ENCODE assay signal across 12 cellular contexts in genomic region chr9:84670801-84671153, GRCh38. TPM values are rescaled to one million over a fixed set of nuclear protein-coding genes. Genes with fewer than 3 reads are reported as not detected.
DNase-seq lines count a peak whose midpoint lies in the region; ATAC-seq and TF ChIP-seq lines count a peak whose summit lies in the region.
"Had no signal": no experiment of that assay in that cellular context is flagged by ENCODE, and none has a peak within 500 bp of the region (broad histone marks: within the 10 kb centered on the region; RNA-seq: fewer than 3 reads in every experiment).

No MANE protein-coding gene starts in this region.

- TF ChIP-seq CTCF in endothelial cell (IDR thresholded peaks at IDR 0.05; ENCODE audit: unreplicated experiment), result no peak
- TF ChIP-seq CTCF in neural crest cell (conservative IDR thresholded peaks at IDR 0.05), result no peak
- no peak for TF ChIP-seq CTCF in tibial nerve (IDR thresholded peaks at IDR 0.05)

- H3K4me1 Mint-ChIP-seq in activated T-cell treated with anti-CD3 and anti-CD28 coated beads, Interleukin-2, amount 50 U/mL, for 72 hours (ENCODE audit: low read depth), result peaks cover 12% of the 10 kb centered on the region
- H3K4me1 Mint-ChIP-seq in endothelial cell (ENCODE audit: unreplicated experiment), result peaks cover 14% of the 10 kb centered on the region
- peaks cover 52% of the 10 kb centered on the region for H3K4me1 Mint-ChIP-seq in neural crest cell
- peaks cover 1 to 19% (median 13%) of the 10 kb centered on the region in 4 donors for H3K4me1 Mint-ChIP-seq in naive thymus-derived CD8-positive, alpha-beta T cell
- H3K4me1 Mint-ChIP-seq: central memory CD8-positive, alpha-beta T cell had no signal

- TF ChIP-seq EP300 in tibial nerve (IDR thresholded peaks at IDR 0.05), result peak in 1 of 2 donors; percentile 11

- no peak for TF ChIP-seq POLR2A in tibial nerve (IDR thresholded peaks at IDR 0.05)

- POLR2A ChIA-PET in naive thymus-derived CD8-positive, alpha-beta T cell (lab: Charles Lee), result no interaction called here

- H3K9me3 ChIP-seq in tibial nerve, result no peaks in the 10 kb centered on the region

- peak overlapping the region; percentile 43 to 73 (median 58) for H3K4me3 ChIP-seq in tibial nerve

- H3K27me3 Mint-ChIP-seq in activated T-cell treated with anti-CD3 and anti-CD28 coated beads, Interleukin-2, amount 50 U/mL, for 72 hours (ENCODE audit: low read depth), result peaks cover 65% of the 10 kb centered on the region
- H3K27me3 Mint-ChIP-seq in endothelial cell (ENCODE audit: unreplicated experiment) (peaks cover 12% of the 10 kb centered on the region), neural crest cell (ENCODE audit: low read depth) (peaks cover 60% of the 10 kb centered on the region)
- H3K27me3 Mint-ChIP-seq in naive thymus-derived CD8-positive, alpha-beta T cell, result peaks cover 20 to 64% (median 43%) of the 10 kb centered on the region in 5 donors

- H3K36me3 Mint-ChIP-seq in activated T-cell treated with anti-CD3 and anti-CD28 coated beads, Interleukin-2, amount 50 U/mL, for 72 hours (ENCODE audit: insufficient read depth in 2 of 2), result no peaks in the 10 kb centered on the region
- H3K36me3 Mint-ChIP-seq in endothelial cell (ENCODE audit: low read depth, unreplicated experiment) (no peaks in the 10 kb centered on the region), neural crest cell (ENCODE audit: low read depth) (no peaks in the 10 kb centered on the region)
- no peaks in the 10 kb centered on the region for H3K36me3 Mint-ChIP-seq in naive thymus-derived CD8-positive, alpha-beta T cell
- H3K36me3 Mint-ChIP-seq: IgD-negative memory B cell had no signal

- WGBS in tibial nerve, 2 donors, result 20 to 39% methylated on average over 8 to 9 of the region's 9 CpGs

- no peak for ATAC-seq in activated T-cell treated with anti-CD3 and anti-CD28 coated beads, Interleukin-2, amount 50 U/mL, for 72 hours (replicated peaks in 1 of 2)
- no peak for ATAC-seq in naive thymus-derived CD8-positive, alpha-beta T cell
- no peak for ATAC-seq in HG03095 (IDR thresholded peaks at IDR 0.05; ENCODE audit: unreplicated experiment)
- ATAC-seq: PC-3 had no signal

- peak overlapping the region; percentile 74 to 94 (median 87) for H3K27ac ChIP-seq in tibial nerve

- no peak overlapping the region for H3K27ac Mint-ChIP-seq in activated T-cell treated with anti-CD3 and anti-CD28 coated beads, Interleukin-2, amount 50 U/mL, for 72 hours
- H3K27ac Mint-ChIP-seq in endothelial cell (ENCODE audit: unreplicated experiment) (no peak overlapping the region), neural crest cell (ENCODE audit: unreplicated experiment) (no peak overlapping the region)
- no peak overlapping the region for H3K27ac Mint-ChIP-seq in naive thymus-derived CD8-positive, alpha-beta T cell
- H3K27ac Mint-ChIP-seq: IgD-negative memory B cell had no signal

- peak overlapping the region; percentile 22 to 58 for H3K4me3 Mint-ChIP-seq in activated T-cell treated with anti-CD3 and anti-CD28 coated beads, Interleukin-2, amount 50 U/mL, for 72 hours
- H3K4me3 Mint-ChIP-seq in endothelial cell (ENCODE audit: unreplicated experiment), result peak overlapping the region; percentile 74
- peak overlapping the region; percentile 90 for H3K4me3 Mint-ChIP-seq in neural crest cell
- H3K4me3 Mint-ChIP-seq in naive thymus-derived CD8-positive, alpha-beta T cell, result peak overlapping the region in 1 of 10 donors; percentile 63
- H3K4me3 Mint-ChIP-seq: central memory CD8-positive, alpha-beta T cell had no signal

- H3K9me3 Mint-ChIP-seq in activated T-cell treated with anti-CD3 and anti-CD28 coated beads, Interleukin-2, amount 50 U/mL, for 72 hours, result no peaks in the 10 kb centered on the region
- H3K9me3 Mint-ChIP-seq in endothelial cell (ENCODE audit: unreplicated experiment), result no peaks in the 10 kb centered on the region
- peaks cover 4% of the 10 kb centered on the region for H3K9me3 Mint-ChIP-seq in neural crest cell
- H3K9me3 Mint-ChIP-seq in naive thymus-derived CD8-positive, alpha-beta T cell, result peaks cover 0 to 3% (median 0%) of the 10 kb centered on the region in 9 donors
- H3K9me3 Mint-ChIP-seq: central memory CD8-positive, alpha-beta T cell had no signal

- no peaks in the 10 kb centered on the region for H3K27me3 ChIP-seq in tibial nerve

- H3K4me1 ChIP-seq in tibial nerve, result peaks cover 0 to 45% (median 0%) of the 10 kb centered on the region in 4 donors

- no peak for DNase-seq in activated T-cell treated with anti-CD3 and anti-CD28 coated beads, Interleukin-2, amount 50 U/mL, for 72 hours
- DNase-seq in activated T-cell treated with anti-CD3 and anti-CD28 coated beads, Interleukin-2, amount 50 U/mL, for 1 hour, result no peak
- DNase-seq in endothelial cell (ENCODE audit: low spot score), result no peak
- DNase-seq in neural crest cell (ENCODE audit: low read depth, low spot score), result no peak
- no peak for DNase-seq in tibial nerve (ENCODE audit: low spot score in 2 of 2)
- no peak for DNase-seq in naive thymus-derived CD8-positive, alpha-beta T cell
- no peak for DNase-seq in globus pallidus (ENCODE audit: low spot score)
- DNase-seq: PC-3, T1000 had no signal

- H3K36me3 ChIP-seq in tibial nerve, result no peaks in the 10 kb centered on the region

RNA-seq across cellular contexts. Expression of gene NTRK2, which starts 1.2 kb away (rescaled TPM):
- 1 to 10 TPM in 1 of 2 donors, under 1 TPM in 1; 0.41 to 3.3 TPM for total RNA-seq in activated T-cell treated with anti-CD3 and anti-CD28 coated beads, Interleukin-2, amount 50 U/mL, for 72 hours
- total RNA-seq in endothelial cell (ENCODE audit: unreplicated experiment) (not detected), neural crest cell (20.1 and 20.6 TPM in 2 replicates), tibial nerve (10 to 100 TPM; 46.7 to 83.4 (median 69.5) TPM)
- total RNA-seq in naive thymus-derived CD8-positive, alpha-beta T cell, result not detected
- polyA plus RNA-seq in naive thymus-derived CD8-positive, alpha-beta T cell, result not detected
- total RNA-seq: PC-3 had no signal
- polyA plus RNA-seq: IgD-negative memory B cell had no signal
